ENCODE assay signal across 8 cellular contexts in genomic region chr19:23249911-23250649, GRCh38. TPM values are rescaled to one million over a fixed set of nuclear protein-coding genes. Genes with fewer than 3 reads are reported as not detected.
A peak's percentile ranks its signal among the peaks of the same experiment; 100 is the strongest.
DNase-seq lines count a peak whose midpoint lies in the region; ATAC-seq and TF ChIP-seq lines count a peak whose summit lies in the region.

TSS of gene ZNF724 (minus strand) at chr19:23250394. CDS start at chr19:23250242, 152 bp downstream.

- no peak for TF ChIP-seq CTCF in BJ (IDR thresholded peaks at IDR 0.05; ENCODE audit: insufficient read depth, low read depth, low read length)
- no peak for TF ChIP-seq CTCF in left lung (IDR thresholded peaks at IDR 0.05)

- H3K4me3 ChIP-seq in BJ (ENCODE audit: low read depth, low read length) = peak within 1 kb of the TSS; percentile 59
- peak within 1 kb of the TSS; percentile 62 to 67 for H3K4me3 ChIP-seq in left lung

- ATAC-seq in GM19324 (IDR thresholded peaks at IDR 0.05; ENCODE audit: low FRiP score, unreplicated experiment) (peak; percentile 99), HG03460 (IDR thresholded peaks at IDR 0.05; ENCODE audit: unreplicated experiment) (peak; percentile 99), left lung (peak; percentile 99)

- H3K4me1 ChIP-seq in left lung = peaks cover 0 to 7% of the 10 kb centered on the region in 2 donors

- CTCF ChIA-PET in BJ (lab: Yijun Ruan, JAX) = no interaction called here

- H3K27me3 ChIP-seq in BJ (ENCODE audit: control insufficient read depth, insufficient read depth, low read length) (no peaks in the 10 kb centered on the region), left lung (no peaks in the 10 kb centered on the region)

- POLR2A ChIA-PET in BJ (lab: Charles Lee) = no interaction called here

- intact Hi-C loops in left lung (cut with DNase I) = no loop called here

- H3K27ac ChIP-seq in left lung = peak within 1 kb of the TSS; percentile 54 to 73

- no peaks in the 10 kb centered on the region for H3K36me3 ChIP-seq in BJ (ENCODE audit: control insufficient read depth, insufficient read depth, low read length)
- peaks cover 0 to 8% of the 10 kb centered on the region in 2 donors for H3K36me3 ChIP-seq in left lung

- H3K9me3 ChIP-seq in left lung = peaks cover 0 to 12% of the 10 kb centered on the region in 2 donors

- DNase-seq in BJ (ENCODE audit: low read depth) = peak; percentile 82
- peak; percentile 85 for DNase-seq in NCI-H748 treated with DMSO at 0.1 percent for 48 hours (lab: John Stamatoyannopoulos, UW)
- peak; percentile 76 to 89 for DNase-seq in activated CD4-positive, alpha-beta T cell treated with anti-CD3 and anti-CD28 coated beads, Interleukin-2, amount 50 U/mL, for 24 hours (ENCODE audit: low read depth in 1 of 2, low spot score in 1 of 2)
- DNase-seq in dermis blood vessel endothelial cell = peak; percentile 99
- DNase-seq in left lung = peak; percentile 92 to 96
- DNase-seq in stimulated activated CD4-positive, alpha-beta T cell treated with anti-CD3 and anti-CD28 coated beads, Interleukin-2, amount 100 ng/mL, for 4 hours (ENCODE audit: low read depth) = peak; percentile 74

RNA-seq across cellular contexts. Expression of gene ZNF724, which starts in this region (rescaled TPM):
- polyA plus RNA-seq in BJ (2011; rRNA removed) = 1.0 and 1.3 TPM in 2 replicates
- polyA minus RNA-seq in BJ (2011; rRNA and poly(A)+ RNA removed) = 4.0 and 7.2 TPM in 2 replicates
- 5.6 and 8.7 TPM in 2 replicates for total RNA-seq in dermis blood vessel endothelial cell
- total RNA-seq in left lung = 1 to 10 TPM; 4.7 to 4.9 TPM

Comparison
In these comparisons a context has a peak if more than half of its experiments do, and no peak if none do; other contexts are left out.
1. Peak in every context shown above with its lines: DNase-seq, ATAC-seq, H3K4me3 ChIP-seq and H3K27ac ChIP-seq.